In genomic region chr14:33932526-33933292, GRCh38 we compare ENCODE assay signal across 1 cellular context.
TF ChIP-seq lines count a peak whose summit lies in the region.

No MANE protein-coding gene starts in this region.

TF ChIP-seq in HEK293, 187 proteins besides CTCF, POLR2A, EP300 and RAD21 (continued from another document and continues in another):
- no peak for TF ChIP-seq SP3 (tag by site-specific recombination; IDR thresholded peaks at IDR 0.05)
- no peak for TF ChIP-seq ZNF24 (tag by site-specific recombination; IDR thresholded peaks at IDR 0.05)
- TF ChIP-seq ZNF138 (tag by site-specific recombination; IDR thresholded peaks at IDR 0.05; ENCODE audit: borderline replicate concordance), result no peak
- TF ChIP-seq OVOL3 (tag by site-specific recombination; IDR thresholded peaks at IDR 0.05), result no peak
- 0 out of 2 replicates have a peak, but pooled peaks have one; percentile 15 for TF ChIP-seq KLF10 (tag by site-specific recombination; IDR thresholded peaks at IDR 0.05)
- TF ChIP-seq ZNF449 (tag by site-specific recombination; IDR thresholded peaks at IDR 0.05), result no peak
- no peak for TF ChIP-seq ZNF132 (tag by site-specific recombination; IDR thresholded peaks at IDR 0.05; ENCODE audit: borderline replicate concordance)
- no peak for TF ChIP-seq ZSCAN5A (tag by site-specific recombination; IDR thresholded peaks at IDR 0.05)
- TF ChIP-seq ZFP3 (tag by site-specific recombination; IDR thresholded peaks at IDR 0.05; ENCODE audit: low read depth), result no peak
- TF ChIP-seq ZNF548 (tag by site-specific recombination; IDR thresholded peaks at IDR 0.05), result no peak
- peak; percentile 86 for TF ChIP-seq ATF2 (tag by site-specific recombination; IDR thresholded peaks at IDR 0.05; ENCODE audit: low read depth)
- TF ChIP-seq ZNF324 (tag by site-specific recombination; IDR thresholded peaks at IDR 0.05), result no peak
- no peak for TF ChIP-seq ZNF16 (tag by site-specific recombination; IDR thresholded peaks at IDR 0.05; ENCODE audit: low read depth)
- no peak for TF ChIP-seq SP2 (tag by site-specific recombination; IDR thresholded peaks at IDR 0.05)
- no peak for TF ChIP-seq ZSCAN16 (tag by site-specific recombination; IDR thresholded peaks at IDR 0.05)
- TF ChIP-seq ZBTB26 (tag by site-specific recombination; optimal IDR thresholded peaks at IDR 0.05), result no peak
- peak; percentile 22; the same call in 1 of the 2 replicates for TF ChIP-seq PRDM1 (tag by site-specific recombination; IDR thresholded peaks at IDR 0.05)
- TF ChIP-seq ZNF211 (tag by site-specific recombination; IDR thresholded peaks at IDR 0.05; ENCODE audit: low read depth), result no peak
- no peak for TF ChIP-seq ZNF274 (IDR thresholded peaks at IDR 0.05; ENCODE audit: low read length)
- no peak for TF ChIP-seq ZNF274 (tag by site-specific recombination; IDR thresholded peaks at IDR 0.05; ENCODE audit: borderline replicate concordance)
- no peak for TF ChIP-seq ZNF776 (tag by site-specific recombination; IDR thresholded peaks at IDR 0.05; ENCODE audit: borderline replicate concordance)
- TF ChIP-seq PRDM4 (tag by site-specific recombination; IDR thresholded peaks at IDR 0.05), result no peak
- TF ChIP-seq ZNF354C (tag by site-specific recombination; IDR thresholded peaks at IDR 0.05; ENCODE audit: borderline replicate concordance, low read depth), result no peak
- no peak for TF ChIP-seq ZNF777 (tag by site-specific recombination; IDR thresholded peaks at IDR 0.05; ENCODE audit: borderline replicate concordance)
- TF ChIP-seq ZNF514 (tag by site-specific recombination; IDR thresholded peaks at IDR 0.05), result no peak
- TF ChIP-seq ZSCAN4 (tag by site-specific recombination; IDR thresholded peaks at IDR 0.05), result no peak
- peak; percentile 29; the same call in 1 of the 2 replicates for TF ChIP-seq ZXDB (tag by site-specific recombination; IDR thresholded peaks at IDR 0.05)
- no peak for TF ChIP-seq YY1 (tag by site-specific recombination; IDR thresholded peaks at IDR 0.05)
- no peak for TF ChIP-seq ZBTB44 (tag by site-specific recombination; IDR thresholded peaks at IDR 0.05)
- no peak for TF ChIP-seq ZNF530 (tag by site-specific recombination; IDR thresholded peaks at IDR 0.05; ENCODE audit: low read depth)
- no peak for TF ChIP-seq BCL11A (tag by site-specific recombination; IDR thresholded peaks at IDR 0.05; ENCODE audit: low read depth)
- TF ChIP-seq KLF16 (tag by site-specific recombination; IDR thresholded peaks at IDR 0.05), result no peak
- TF ChIP-seq ZNF677 (tag by site-specific recombination; IDR thresholded peaks at IDR 0.05), result no peak
- TF ChIP-seq HOXD13 (CRISPR knock-in tag; IDR thresholded peaks at IDR 0.05; ENCODE audit: borderline replicate concordance), result no peak
- no peak for TF ChIP-seq ZNF112 (tag by site-specific recombination; IDR thresholded peaks at IDR 0.05)
- TF ChIP-seq ZNF404 (tag by site-specific recombination; IDR thresholded peaks at IDR 0.05), result no peak
- 0 out of 2 replicates have a peak, but pooled peaks have one; percentile 6 for TF ChIP-seq ZNF10 (tag by site-specific recombination; IDR thresholded peaks at IDR 0.05)
- no peak for TF ChIP-seq REST (tag by site-specific recombination; IDR thresholded peaks at IDR 0.05)
- peak; percentile 53 for TF ChIP-seq ZNF561 (tag by site-specific recombination; IDR thresholded peaks at IDR 0.05; ENCODE audit: borderline replicate concordance)
- peak; percentile 64; the same call in 1 of the 2 replicates for TF ChIP-seq ZBTB21 (tag by site-specific recombination; IDR thresholded peaks at IDR 0.05)
- TF ChIP-seq ZSCAN30 (tag by site-specific recombination; IDR thresholded peaks at IDR 0.05), result no peak
- TF ChIP-seq KLF17 (tag by site-specific recombination; IDR thresholded peaks at IDR 0.05), result no peak
